21 cellular contexts compared by ENCODE assay signal in genomic region chr12:15620726-15621125, GRCh38.
A peak's percentile ranks its signal among the peaks of the same experiment; 100 is the strongest.
DNase-seq lines count a peak whose midpoint lies in the region; ATAC-seq and TF ChIP-seq lines count a peak whose summit lies in the region.
"Had no signal": no experiment of that assay in that cellular context is flagged by ENCODE, and none has a peak within 500 bp of the region (broad histone marks: within the 10 kb centered on the region; RNA-seq: fewer than 3 reads in every experiment).

No MANE protein-coding gene starts in this region.

- no peak overlapping the region for H3K4me3 Mint-ChIP-seq in osteocyte (ENCODE audit: unreplicated experiment)
- H3K4me3 Mint-ChIP-seq: CD14-positive monocyte; CD8-positive, alpha-beta memory T cell had no signal

- no peak overlapping the region for H2AFZ ChIP-seq in IMR-90 (replicated peaks; ENCODE audit: low read length, poor library complexity)
- H2AFZ ChIP-seq: PC-9 had no signal

- H3K56ac ChIP-seq in IMR-90 (ENCODE audit: extremely low read depth, insufficient read depth, low read length), result no peak overlapping the region

- peaks cover 43% of the 10 kb centered on the region for H3K4me1 Mint-ChIP-seq in osteocyte (ENCODE audit: unreplicated experiment)
- H3K4me1 Mint-ChIP-seq: CD8-positive, alpha-beta memory T cell had no signal

- TF ChIP-seq RAD21 in IMR-90 (IDR thresholded peaks at IDR 0.05; ENCODE audit: low read length), result no peak

- peaks cover 0 to 14% of the 10 kb centered on the region in 2 experiments; a peak in 3 of 4 replicates for H3K79me1 ChIP-seq in IMR-90 (ENCODE audit: low read depth in 1 of 2, low read length in 2 of 2)

- H3K9me3 Mint-ChIP-seq in osteocyte (ENCODE audit: unreplicated experiment), result peaks cover 6% of the 10 kb centered on the region

- POLR2A ChIA-PET in IMR-90 (lab: Charles Lee; ENCODE audit: unreplicated experiment), result no interaction called here

- peak overlapping the region; percentile 49; the same call in 1 of the 2 replicates for H3K4me2 ChIP-seq in IMR-90 (ENCODE audit: low read depth, low read length)
- H3K4me2 ChIP-seq: PC-9 had no signal

- H2BK20ac ChIP-seq in IMR-90 (ENCODE audit: low read depth, low read length), result no peak overlapping the region

- peak overlapping the region; percentile 78 for H3K27ac Mint-ChIP-seq in osteocyte (ENCODE audit: unreplicated experiment)
- H3K27ac Mint-ChIP-seq: CD14-positive monocyte; CD8-positive, alpha-beta memory T cell had no signal

- TSS peak; percentile 92 for BruUV-seq in IMR-90 (replicated peaks; lab: Mats Ljungman, UMichigan)

- H4K91ac ChIP-seq in IMR-90 (ENCODE audit: insufficient read depth, low read depth, low read length), result no peak overlapping the region

- peaks cover 2% of the 10 kb centered on the region; the same call in 1 of the 2 replicates for H3K4me1 ChIP-seq in IMR-90 (ENCODE audit: control insufficient read depth, insufficient read depth, low read length)
- no peaks in the 10 kb centered on the region for H3K4me1 ChIP-seq in vagina
- H3K4me1 ChIP-seq: BE2C had no signal

- dilution Hi-C loops in IMR-90 (cut with HindIII; ENCODE audit: low sequenced_read_pairs, unreplicated experiment), result loop anchor here (25.0 kb wide), 1 partner anchor 217 kb away; no protein-coding TSS in a partner anchor

- no peak overlapping the region for H2AK9ac ChIP-seq in IMR-90 (replicated peaks; ENCODE audit: low read depth, low read length, poor library complexity)

- peaks cover 4% of the 10 kb centered on the region; the same call in 1 of the 2 replicates for H3K9me1 ChIP-seq in IMR-90 (ENCODE audit: insufficient read depth, low read length)

- no peak overlapping the region for H4K5ac ChIP-seq in IMR-90 (ENCODE audit: low read depth, low read length)

- peak; percentile 70 for ATAC-seq in IMR-90 (ENCODE audit: low read depth)

- peak overlapping the region; percentile 13 for H2BK5ac ChIP-seq in IMR-90 (ENCODE audit: low read depth, low read length, poor library complexity, severe bottlenecking)

- H3K4ac ChIP-seq in IMR-90 (ENCODE audit: low read depth, low read length), result no peak overlapping the region

- H2BK120ac ChIP-seq in IMR-90 (ENCODE audit: low read depth, low read length), result no peak overlapping the region

- H3K4me3 ChIP-seq in IMR-90 (ENCODE audit: insufficient read depth, low read depth, low read length) (no peak overlapping the region), choroid plexus epithelial cell (ENCODE audit: low read depth, low read length) (no peak overlapping the region), vagina (no peak overlapping the region)
- H3K4me3 ChIP-seq: PC-9 had no signal

- no peak overlapping the region for H4K8ac ChIP-seq in IMR-90 (ENCODE audit: low read depth in 2 of 2, low read length in 2 of 2)

- H3K9ac ChIP-seq in IMR-90 (ENCODE audit: low read depth, low read length), result no peak overlapping the region

- no peak overlapping the region for H3K23ac ChIP-seq in IMR-90 (ENCODE audit: low read depth, low read length)

- no peaks in the 10 kb centered on the region for H3K27me3 ChIP-seq in IMR-90 (ENCODE audit: control insufficient read depth, insufficient read depth, low read length)
- H3K27me3 ChIP-seq in vagina, result no peaks in the 10 kb centered on the region

- TF ChIP-seq CTCF in IMR-90 (conservative IDR thresholded peaks at IDR 0.05; ENCODE audit: low read depth, low read length) (no peak), choroid plexus epithelial cell (conservative IDR thresholded peaks at IDR 0.05; ENCODE audit: low read depth, low read length) (no peak), osteocyte (IDR thresholded peaks at IDR 0.05) (no peak), vagina (IDR thresholded peaks at IDR 0.05) (no peak)

- TF ChIP-seq POLR2A in IMR-90 (IDR thresholded peaks at IDR 0.05; ENCODE audit: low read depth, low read length) (no peak), vagina (IDR thresholded peaks at IDR 0.05) (no peak)

- H2AK5ac ChIP-seq in IMR-90 (ENCODE audit: low read depth, low read length), result no peak overlapping the region

- H3K27ac ChIP-seq in IMR-90 (ENCODE audit: insufficient read depth, low read length) (no peak overlapping the region), vagina (no peak overlapping the region)
- H3K27ac ChIP-seq: HL-60, PC-9 had no signal

- no peak overlapping the region for H3K18ac ChIP-seq in IMR-90 (ENCODE audit: low read depth, low read length)

- H3K14ac ChIP-seq in IMR-90 (replicated peaks; ENCODE audit: low read depth, low read length), result no peak overlapping the region

- in situ Hi-C loops in Caki2 (cut with HindIII; ENCODE audit: low pct_unique_long_range_greater_than_20kb, low sequenced_read_pairs) (no loop called here), IMR-90 (cut with MboI; ENCODE audit: low sequenced_read_pairs) (no loop called here)

- H3K9me3 ChIP-seq in IMR-90 (ENCODE audit: control insufficient read depth, insufficient read depth, low read length) (peaks cover 3% of the 10 kb centered on the region; the same call in 1 of the 2 replicates), vagina (no peaks in the 10 kb centered on the region)
- H3K9me3 ChIP-seq: BE2C had no signal

- H4K20me1 ChIP-seq in IMR-90 (ENCODE audit: insufficient read depth, low read length), result no peaks in the 10 kb centered on the region

- H3K36me3 ChIP-seq in IMR-90 (ENCODE audit: control insufficient read depth, insufficient read depth, low read length), result peaks cover 4% of the 10 kb centered on the region
- peaks cover 0 to 34% of the 10 kb centered on the region in 2 donors for H3K36me3 ChIP-seq in vagina
- H3K36me3 ChIP-seq: BE2C had no signal

- peak; percentile 35 for DNase-seq in Caki2 (ENCODE audit: low read depth)
- no peak for DNase-seq in IMR-90
- DNase-seq in choroid plexus epithelial cell (ENCODE audit: low read depth), result peak; percentile 61
- DNase-seq in osteocyte (ENCODE audit: extremely low spot score, unreplicated experiment), result no peak
- DNase-seq in vagina (ENCODE audit: extremely low spot score in 2 of 2), result no peak
- DNase-seq in stimulated activated CD4-positive, alpha-beta T cell treated with anti-CD3 and anti-CD28 coated beads, Interleukin-12 subunit alpha, Interleukin-12 subunit beta, amount 100 ng/mL, for 4 hours, result no peak
- no peak for DNase-seq in kidney tubule cell (ENCODE audit: low spot score)
- DNase-seq: BE2C; CD8-positive, alpha-beta memory T cell; DMS153; DND-41; Karpas-422; NCI-H1105; NCI-H1436 treated with DMSO at 0.1 percent for 48 hours; NCI-H187 treated with DMSO at 0.1 percent for 48 hours; NCI-H524; NCI-H774; PC-9; Right ventricle myocardium superior had no signal

- CTCF ChIA-PET in IMR-90 (lab: Yijun Ruan, JAX), result no interaction called here

- no peaks in the 10 kb centered on the region for H3K27me3 Mint-ChIP-seq in osteocyte (ENCODE audit: unreplicated experiment)

- no peak overlapping the region for H2BK15ac ChIP-seq in IMR-90 (ENCODE audit: low read depth, low read length)

- no CpG with 5 or more reads among the region's 1 CpG for WGBS in IMR-90 (ENCODE audit: extremely low coverage in 2 of 2, insufficient read length in 1 of 2), 2 experiments

- H3K36me3 Mint-ChIP-seq in osteocyte (ENCODE audit: unreplicated experiment), result peaks cover 87% of the 10 kb centered on the region
- H3K36me3 Mint-ChIP-seq: CD14-positive monocyte; CD8-positive, alpha-beta memory T cell had no signal

- intact Hi-C loops in IMR-90 (cut with micrococcal nuclease), result no loop called here
- intact Hi-C loops in vagina (cut with DNase I), result no loop called here

TF ChIP-seq in IMR-90, 13 proteins besides CTCF, POLR2A, EP300 and RAD21:
- TF ChIP-seq RFX5 (IDR thresholded peaks at IDR 0.05; ENCODE audit: low read depth, low read length), result no peak
- TF ChIP-seq NFE2L2 (IDR thresholded peaks at IDR 0.05; ENCODE audit: low read depth, low read length), result no peak
- TF ChIP-seq CHD1 (IDR thresholded peaks at IDR 0.05; ENCODE audit: low read depth, low read length), result no peak
- no peak for TF ChIP-seq FOS (IDR thresholded peaks at IDR 0.05; ENCODE audit: low read depth, low read length)

Comparison
In these comparisons a context has a peak if more than half of its experiments do, and no peak if none do; other contexts are left out.
1. DNase-seq: peak in Caki2 (single experiment) and choroid plexus epithelial cell (single experiment); none in IMR-90 (single experiment), osteocyte (single experiment), vagina (0 of 2), stimulated activated CD4-positive, alpha-beta T cell treated with anti-CD3 and anti-CD28 coated beads, Interleukin-12 subunit alpha, Interleukin-12 subunit beta, amount 100 ng/mL, for 4 hours (single experiment) and kidney tubule cell (single experiment).